Comparison of ENCODE assay signal across 19 cellular contexts in genomic region chr22:45271667-45272188, GRCh38. TPM values are rescaled to one million over a fixed set of nuclear protein-coding genes. Genes with fewer than 3 reads are reported as not detected.
A peak's percentile ranks its signal among the peaks of the same experiment; 100 is the strongest.
DNase-seq lines count a peak whose midpoint lies in the region; ATAC-seq, FAIRE-seq and TF ChIP-seq lines count a peak whose summit lies in the region.
"Had no signal": no experiment of that assay in that cellular context is flagged by ENCODE, and none has a peak within 500 bp of the region (broad histone marks: within the 10 kb centered on the region; RNA-seq: fewer than 3 reads in every experiment).

No MANE protein-coding gene starts in this region.

- no peak overlapping the region for H3K4me3 Mint-ChIP-seq in activated CD4-positive, alpha-beta T cell treated with anti-CD3 and anti-CD28 coated beads, Interleukin-2, amount 10 ng/mL, durations not matched to agents 7 days and 5 days
- H3K4me3 Mint-ChIP-seq: activated naive CD8-positive, alpha-beta T cell treated with anti-CD3 and anti-CD28 coated beads, Interleukin-2, amount 50 U/mL, for 24 hours; stimulated activated naive CD8-positive, alpha-beta T cell treated with anti-CD3 and anti-CD28 coated beads, Interleukin-15, Interleukin-2, amounts not matched to agents 100 ng/mL and 50 ng/mL, for 24 hours had no signal

- no peak overlapping the region for H3K4me3 ChIP-seq in heart right ventricle
- H3K4me3 ChIP-seq in parathyroid adenoma (ENCODE audit: low read depth, low read length), result no peak overlapping the region
- H3K4me3 ChIP-seq: SK-N-MC had no signal

- H3K4me1 ChIP-seq in heart right ventricle, result peaks cover 7 to 50% (median 31%) of the 10 kb centered on the region in 9 donors
- peaks cover 2% of the 10 kb centered on the region for H3K4me1 ChIP-seq in parathyroid adenoma

- peak overlapping the region; percentile 63 for H3K27ac Mint-ChIP-seq in activated CD4-positive, alpha-beta T cell treated with anti-CD3 and anti-CD28 coated beads, Interleukin-2, amount 10 ng/mL, durations not matched to agents 7 days and 5 days
- H3K27ac Mint-ChIP-seq: activated naive CD8-positive, alpha-beta T cell treated with anti-CD3 and anti-CD28 coated beads, Interleukin-2, amount 50 U/mL, for 24 hours; stimulated activated naive CD8-positive, alpha-beta T cell treated with anti-CD3 and anti-CD28 coated beads, Interleukin-15, Interleukin-2, amounts not matched to agents 100 ng/mL and 50 ng/mL, for 24 hours had no signal

- H3K27ac ChIP-seq in heart right ventricle (peak overlapping the region; percentile 19 to 86 (median 80)), parathyroid adenoma (peak overlapping the region; percentile 19)
- H3K27ac ChIP-seq: SK-N-MC had no signal

- POLR2A ChIA-PET in activated CD4-positive, alpha-beta T cell treated with anti-CD3 and anti-CD28 coated beads, Interleukin-2, amount 10 ng/mL, durations not matched to agents 7 days and 5 days (lab: Charles Lee), result no interaction called here

- H3K79me2 ChIP-seq in parathyroid adenoma, result no peaks in the 10 kb centered on the region

- FAIRE-seq in GM19239 (lab: Jason Lieb, UNC), result no peak
- FAIRE-seq: HTR-8/SVneo had no signal

- no peak for TF ChIP-seq CTCF in heart right ventricle (IDR thresholded peaks at IDR 0.05)
- no peak for TF ChIP-seq CTCF in parathyroid adenoma (IDR thresholded peaks at IDR 0.05)
- no peak for TF ChIP-seq CTCF in GM20000 (IDR thresholded peaks at IDR 0.05; ENCODE audit: extremely low read depth, missing control alignments)

- no peak overlapping the region for H2AFZ ChIP-seq in parathyroid adenoma

- H3K36me3 ChIP-seq in heart right ventricle (no peaks in the 10 kb centered on the region), parathyroid adenoma (ENCODE audit: control insufficient read depth, insufficient read depth, low read length) (no peaks in the 10 kb centered on the region)

- no peak overlapping the region for H3K9ac ChIP-seq in parathyroid adenoma

- no peaks in the 10 kb centered on the region for H3K9me3 ChIP-seq in heart right ventricle
- no peaks in the 10 kb centered on the region for H3K9me3 ChIP-seq in parathyroid adenoma (ENCODE audit: control insufficient read depth, low read length)

- H3K27me3 Mint-ChIP-seq in activated CD4-positive, alpha-beta T cell treated with anti-CD3 and anti-CD28 coated beads, Interleukin-2, amount 10 ng/mL, durations not matched to agents 7 days and 5 days, result peaks cover 19% of the 10 kb centered on the region

- H3K4me1 Mint-ChIP-seq in activated CD4-positive, alpha-beta T cell treated with anti-CD3 and anti-CD28 coated beads, Interleukin-2, amount 10 ng/mL, durations not matched to agents 7 days and 5 days, result peaks cover 6% of the 10 kb centered on the region

- DNase-seq in activated CD4-positive, alpha-beta T cell treated with anti-CD3 and anti-CD28 coated beads, Interleukin-2, amount 10 ng/mL, durations not matched to agents 7 days and 5 days, result no peak
- DNase-seq in activated CD4-positive, alpha-beta T cell treated with anti-CD3 and anti-CD28 coated beads, Interleukin-2, amount 50 U/mL, for 4 hours, result no peak
- DNase-seq in heart right ventricle (peak; percentile 63), GM19239 (ENCODE audit: insufficient read length, low spot score) (no peak), GM20000 (ENCODE audit: low spot score) (no peak), DMS 273 treated with DMSO at 0.1 percent for 48 hours (lab: John Stamatoyannopoulos, UW) (no peak)
- DNase-seq: ACHN; activated CD4-positive, alpha-beta T cell treated with anti-CD3 and anti-CD28 coated beads, Interleukin-2, amount 50 U/mL, for 48 hours; activated naive CD8-positive, alpha-beta T cell treated with anti-CD3 and anti-CD28 coated beads, Interleukin-2, amount 50 U/mL, for 24 hours; GDM1; mammary epithelial cell; NCI-H2107; stimulated activated CD4-positive, alpha-beta T cell treated with anti-CD3 and anti-CD28 coated beads, Interleukin-15, amount 100 ng/mL, for 24 hours had no signal

- intact Hi-C loops in heart right ventricle (cut with DNase I), result loop anchor here in 9 of 10 donors (2.0 to 10.0 kb wide), 8 partner anchors 36 to 281 kb away; partner anchors contain the start of gene FAM118A (in 4 of the 9)

- no peaks in the 10 kb centered on the region for H3K9me3 Mint-ChIP-seq in activated CD4-positive, alpha-beta T cell treated with anti-CD3 and anti-CD28 coated beads, Interleukin-2, amount 10 ng/mL, durations not matched to agents 7 days and 5 days
- H3K9me3 Mint-ChIP-seq: activated naive CD8-positive, alpha-beta T cell treated with anti-CD3 and anti-CD28 coated beads, Interleukin-2, amount 50 U/mL, for 24 hours; stimulated activated naive CD8-positive, alpha-beta T cell treated with anti-CD3 and anti-CD28 coated beads, Interleukin-15, Interleukin-2, amounts not matched to agents 100 ng/mL and 50 ng/mL, for 24 hours had no signal

- 27 to 30% methylated on average over 13 of the region's 13 CpGs for WGBS in heart right ventricle, 2 donors

- CTCF ChIA-PET in activated CD4-positive, alpha-beta T cell treated with anti-CD3 and anti-CD28 coated beads, Interleukin-2, amount 10 ng/mL, durations not matched to agents 7 days and 5 days (lab: Charles Lee), result interaction anchor here (1.4 to 1.6 kb wide), 2 partner anchors 10 to 165 kb away, joined by 3 to 6 read pairs; no protein-coding TSS in a partner anchor

- H3K4me2 ChIP-seq in parathyroid adenoma (ENCODE audit: low read length), result no peak overlapping the region

- ATAC-seq in heart right ventricle (peak; percentile 71 to 83 (median 78)), GM21360 (IDR thresholded peaks at IDR 0.05; ENCODE audit: unreplicated experiment) (no peak)
- ATAC-seq: activated naive CD8-positive, alpha-beta T cell treated with anti-CD3 and anti-CD28 coated beads, Interleukin-2, amount 50 U/mL, for 24 hours; esophagus mucosa had no signal

- H3K36me3 Mint-ChIP-seq in activated CD4-positive, alpha-beta T cell treated with anti-CD3 and anti-CD28 coated beads, Interleukin-2, amount 10 ng/mL, durations not matched to agents 7 days and 5 days (ENCODE audit: low read depth), result no peaks in the 10 kb centered on the region

- H3K27me3 ChIP-seq in heart right ventricle (peaks cover 0 to 12% (median 0%) of the 10 kb centered on the region in 7 donors), parathyroid adenoma (ENCODE audit: control insufficient read depth, insufficient read depth, low read length) (no peaks in the 10 kb centered on the region)

RNA-seq across cellular contexts. Expression of gene UPK3A, which starts 13.0 kb away (rescaled TPM):
- not detected for total RNA-seq in activated CD4-positive, alpha-beta T cell treated with anti-CD3 and anti-CD28 coated beads, Interleukin-2, amount 10 ng/mL, durations not matched to agents 7 days and 5 days
- total RNA-seq in heart right ventricle, result not detected
- polyA plus RNA-seq in heart right ventricle, result under 1 TPM in 1 of 2 donors, not detected in 1; 0.48 TPM
- total RNA-seq: esophagus mucosa, mammary epithelial cell had no signal
- polyA plus RNA-seq: mammary epithelial cell had no signal

RNA-seq across cellular contexts. Expression of gene KIAA0930, which starts 31.0 kb away (rescaled TPM):
- 10 to 100 TPM; 13.3 to 17.8 TPM for total RNA-seq in activated CD4-positive, alpha-beta T cell treated with anti-CD3 and anti-CD28 coated beads, Interleukin-2, amount 10 ng/mL, durations not matched to agents 7 days and 5 days
- total RNA-seq in heart right ventricle, result 10 to 100 TPM; 12.2 to 48.3 (median 16.9) TPM
- polyA plus RNA-seq in heart right ventricle, result 10 to 100 TPM in 1 of 2 donors, 1 to 10 TPM in 1; 9.1 to 16.2 TPM

RNA-seq across cellular contexts. Expression of gene FAM118A, which starts 38.0 kb away (rescaled TPM):
- 10 to 100 TPM; 35.6 to 37.0 TPM for total RNA-seq in activated CD4-positive, alpha-beta T cell treated with anti-CD3 and anti-CD28 coated beads, Interleukin-2, amount 10 ng/mL, durations not matched to agents 7 days and 5 days
- total RNA-seq in heart right ventricle, result 10 to 100 TPM; 10.4 to 30.8 (median 16.3) TPM
- polyA plus RNA-seq in heart right ventricle, result 10 to 100 TPM; 10.2 to 35.7 TPM

Comparison
In these comparisons a context has a peak if more than half of its experiments do, and no peak if none do; other contexts are left out.
1. DNase-seq: peak in heart right ventricle (2 of 2); none in activated CD4-positive, alpha-beta T cell treated with anti-CD3 and anti-CD28 coated beads, Interleukin-2, amount 10 ng/mL, durations not matched to agents 7 days and 5 days (single experiment), activated CD4-positive, alpha-beta T cell treated with anti-CD3 and anti-CD28 coated beads, Interleukin-2, amount 50 U/mL, for 4 hours (0 of 2), GM19239 (single experiment), GM20000 (single experiment) and DMS 273 treated with DMSO at 0.1 percent for 48 hours (single experiment).